ENCODE assay signal across 8 cellular contexts in the genomic region with DNA sequence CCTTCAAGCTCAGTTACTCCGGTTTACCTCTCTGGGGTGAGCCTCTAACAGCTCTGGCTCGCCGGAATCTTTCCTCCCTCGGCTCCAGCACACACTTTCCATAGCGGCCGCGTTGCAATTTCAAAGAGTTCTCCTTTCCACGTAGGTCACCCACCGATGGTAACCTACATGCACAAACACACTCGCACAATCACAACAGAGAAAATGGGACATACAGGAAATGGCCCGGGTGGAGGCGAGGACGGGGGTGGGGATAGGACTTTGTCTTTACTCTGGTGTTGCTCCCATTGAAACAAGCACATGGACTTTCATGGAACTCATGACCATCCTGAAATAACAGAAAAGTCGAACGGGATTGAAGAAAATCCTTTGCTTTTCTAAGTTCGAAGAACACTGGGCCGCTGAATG. TPM values are rescaled to one million over a fixed set of nuclear protein-coding genes. Genes with fewer than 3 reads are reported as not detected.
DNase-seq lines count a peak whose midpoint lies in the region; ATAC-seq and TF ChIP-seq lines count a peak whose summit lies in the region.

No MANE protein-coding gene starts in this region.

- H3K27ac Mint-ChIP-seq in activated CD8-positive, alpha-beta T cell treated with anti-CD3 and anti-CD28 coated beads, Interleukin-2, amount 10 ng/mL, durations not matched to agents 7 days and 5 days = peak overlapping the region; percentile 6

- TF ChIP-seq CTCF in left ventricle myocardium inferior (IDR thresholded peaks at IDR 0.05; ENCODE audit: borderline replicate concordance) = no peak
- TF ChIP-seq CTCF in sigmoid colon (IDR thresholded peaks at IDR 0.05) = no peak

- no peak for ATAC-seq in activated CD8-positive, alpha-beta T cell treated with anti-CD3 and anti-CD28 coated beads, Interleukin-2, amount 10 ng/mL, durations not matched to agents 7 days and 5 days
- ATAC-seq in HG03520 (IDR thresholded peaks at IDR 0.05; ENCODE audit: unreplicated experiment) = no peak

- CTCF ChIA-PET in activated CD8-positive, alpha-beta T cell treated with anti-CD3 and anti-CD28 coated beads, Interleukin-2, amount 10 ng/mL, durations not matched to agents 7 days and 5 days (lab: Charles Lee) = interaction anchor here (2.1 kb wide), 1 partner anchor 486 kb away, joined by 4 read pairs; no protein-coding TSS in a partner anchor

- peak overlapping the region; percentile 65 for H3K4me3 Mint-ChIP-seq in activated CD8-positive, alpha-beta T cell treated with anti-CD3 and anti-CD28 coated beads, Interleukin-2, amount 10 ng/mL, durations not matched to agents 7 days and 5 days

- 1 to 3% methylated on average over 17 of the region's 17 CpGs for WGBS in sigmoid colon, 2 donors

- TF ChIP-seq EP300 in sigmoid colon (IDR thresholded peaks at IDR 0.05) = no peak

- DNase-seq in COLO668 (lab: John Stamatoyannopoulos, UW; ENCODE audit: unreplicated experiment) = peak; percentile 19
- peak; percentile 55 for DNase-seq in HT1080 (ENCODE audit: low read depth)
- DNase-seq in activated CD8-positive, alpha-beta T cell treated with anti-CD3 and anti-CD28 coated beads, Interleukin-2, amount 10 ng/mL, durations not matched to agents 7 days and 5 days = no peak
- no peak for DNase-seq in left ventricle myocardium inferior
- peak; percentile 71 for DNase-seq in sigmoid colon
- DNase-seq in NCI-H1048 (lab: John Stamatoyannopoulos, UW) = no peak
- no peak for DNase-seq in GM19240 (ENCODE audit: insufficient read length, low spot score)

- H3K9me3 ChIP-seq in left ventricle myocardium inferior (replicated peaks) (no peaks in the 10 kb centered on the region), sigmoid colon (no peaks in the 10 kb centered on the region)

- peak overlapping the region; percentile 93 for H3K27ac ChIP-seq in left ventricle myocardium inferior (replicated peaks)
- peak overlapping the region; percentile 92 to 97 (median 96) for H3K27ac ChIP-seq in sigmoid colon

- peaks cover 11% of the 10 kb centered on the region for H3K4me1 Mint-ChIP-seq in activated CD8-positive, alpha-beta T cell treated with anti-CD3 and anti-CD28 coated beads, Interleukin-2, amount 10 ng/mL, durations not matched to agents 7 days and 5 days (ENCODE audit: low read depth)

- H3K36me3 Mint-ChIP-seq in activated CD8-positive, alpha-beta T cell treated with anti-CD3 and anti-CD28 coated beads, Interleukin-2, amount 10 ng/mL, durations not matched to agents 7 days and 5 days (ENCODE audit: low read depth) = no peaks in the 10 kb centered on the region

- peaks cover 34% of the 10 kb centered on the region for H3K4me1 ChIP-seq in left ventricle myocardium inferior
- H3K4me1 ChIP-seq in sigmoid colon = peaks cover 0 to 47% (median 40%) of the 10 kb centered on the region in 4 donors

- H3K27me3 ChIP-seq in left ventricle myocardium inferior (ENCODE audit: low read depth) (no peaks in the 10 kb centered on the region), sigmoid colon (no peaks in the 10 kb centered on the region)

- H3K36me3 ChIP-seq in left ventricle myocardium inferior (no peaks in the 10 kb centered on the region), sigmoid colon (no peaks in the 10 kb centered on the region)

- TF ChIP-seq POLR2A in sigmoid colon (IDR thresholded peaks at IDR 0.05) = no peak

- no peaks in the 10 kb centered on the region for H3K9me3 Mint-ChIP-seq in activated CD8-positive, alpha-beta T cell treated with anti-CD3 and anti-CD28 coated beads, Interleukin-2, amount 10 ng/mL, durations not matched to agents 7 days and 5 days (ENCODE audit: insufficient read depth)

- intact Hi-C loops in left ventricle myocardium inferior (cut with micrococcal nuclease) (loop anchor here (10.0 kb wide), 1 partner anchor 103 kb away; no protein-coding TSS in a partner anchor), sigmoid colon (cut with DNase I) (loop anchor here (5.0 to 10.0 kb wide), 8 partner anchors 35 to 353 kb away; a partner anchor contains a TSS)

- peaks cover 53% of the 10 kb centered on the region for H3K27me3 Mint-ChIP-seq in activated CD8-positive, alpha-beta T cell treated with anti-CD3 and anti-CD28 coated beads, Interleukin-2, amount 10 ng/mL, durations not matched to agents 7 days and 5 days (ENCODE audit: low read depth)

- POLR2A ChIA-PET in activated CD8-positive, alpha-beta T cell treated with anti-CD3 and anti-CD28 coated beads, Interleukin-2, amount 10 ng/mL, durations not matched to agents 7 days and 5 days (lab: Charles Lee) = no interaction called here

- H3K4me3 ChIP-seq in left ventricle myocardium inferior (peak overlapping the region; percentile 87), sigmoid colon (peak overlapping the region; percentile 67 to 94 (median 90))

RNA-seq across cellular contexts. Expression of a gene that starts 1.2 kb away (rescaled TPM):
- 18.8 and 25.9 TPM in 2 replicates for total RNA-seq in HT1080 (2014; rRNA removed; shearing (Covaris generic))
- 20.3 and 24.0 TPM in 2 replicates for polyA plus RNA-seq in HT1080 (2015; cell fraction: cytosol; rRNA removed)
- 16.6 and 21.6 TPM in 2 replicates for polyA plus RNA-seq in HT1080 (2015; cell fraction: nucleus; rRNA removed)
- total RNA-seq in activated CD8-positive, alpha-beta T cell treated with anti-CD3 and anti-CD28 coated beads, Interleukin-2, amount 10 ng/mL, durations not matched to agents 7 days and 5 days = under 1 TPM in 1 of 2 experiments, not detected in 1; 0.34 TPM
- total RNA-seq in left ventricle myocardium inferior (5.0 TPM), sigmoid colon (10 to 100 TPM; 21.4 to 34.9 (median 26.6) TPM)
- polyA plus RNA-seq in sigmoid colon = 10 to 100 TPM; 10.8 to 21.1 (median 19.0) TPM

Comparison
In these comparisons a context has a peak if more than half of its experiments do, and no peak if none do; other contexts are left out.
1. DNase-seq: peak in COLO668 (single experiment), HT1080 (single experiment) and sigmoid colon (single experiment); none in activated CD8-positive, alpha-beta T cell treated with anti-CD3 and anti-CD28 coated beads, Interleukin-2, amount 10 ng/mL, durations not matched to agents 7 days and 5 days (single experiment), left ventricle myocardium inferior (single experiment), NCI-H1048 (single experiment) and GM19240 (single experiment).